Comparison of ENCODE assay signal across 8 cellular contexts in genomic region chr3:185151959-185152432, GRCh38. TPM values are rescaled to one million over a fixed set of nuclear protein-coding genes. Genes with fewer than 3 reads are reported as not detected.
DNase-seq lines count a peak whose midpoint lies in the region; ATAC-seq and TF ChIP-seq lines count a peak whose summit lies in the region.

No MANE protein-coding gene starts in this region.

- H3K4me3 Mint-ChIP-seq in HFFc6 = peak overlapping the region; percentile 65; the same call in 1 of the 2 replicates
- H3K4me3 Mint-ChIP-seq in dendritic cell treated with granulocyte-macrophage colony-stimulating factor and Interleukin-4, amounts not matched to agents 40 ng/mL and 50 ng/mL, for 4 days = peak overlapping the region; percentile 66
- H3K4me3 Mint-ChIP-seq in naive B cell = peak overlapping the region in 7 of 8 donors; percentile 48 to 89 (median 76)

- no peak for DNase-seq in HFFc6
- DNase-seq in naive B cell = no peak
- no peak for DNase-seq in activated gamma-delta T cell treated with Interleukin-2 at 50 U/mL for 16 hours
- no peak for DNase-seq in OCI-M1 (lab: John Stamatoyannopoulos, UW)

- H3K27me3 Mint-ChIP-seq in HFFc6 (ENCODE audit: insufficient read depth) (peaks cover 17% of the 10 kb centered on the region), naive B cell (peaks cover 24 to 30% (median 27%) of the 10 kb centered on the region in 3 donors)
- peaks cover 33% of the 10 kb centered on the region for H3K27me3 Mint-ChIP-seq in dendritic cell treated with granulocyte-macrophage colony-stimulating factor and Interleukin-4, amounts not matched to agents 40 ng/mL and 50 ng/mL, for 4 days

- H3K36me3 Mint-ChIP-seq in HFFc6 (ENCODE audit: low read depth) (no peaks in the 10 kb centered on the region), naive B cell (no peaks in the 10 kb centered on the region)
- H3K36me3 Mint-ChIP-seq in dendritic cell treated with granulocyte-macrophage colony-stimulating factor and Interleukin-4, amounts not matched to agents 40 ng/mL and 50 ng/mL, for 4 days (ENCODE audit: low read depth) = no peaks in the 10 kb centered on the region

- intact Hi-C loops in dendritic cell treated with granulocyte-macrophage colony-stimulating factor and Interleukin-4, amounts not matched to agents 40 ng/mL and 50 ng/mL, for 4 days (cut with micrococcal nuclease) = loop anchor here (10.0 kb wide), 1 partner anchor 143 kb away; no protein-coding TSS in a partner anchor

- no peak for ATAC-seq in naive B cell (ENCODE audit: low read depth in 2 of 2)
- ATAC-seq in HG03135 (IDR thresholded peaks at IDR 0.05; ENCODE audit: unreplicated experiment) = no peak
- ATAC-seq in GM18858 (IDR thresholded peaks at IDR 0.05; ENCODE audit: unreplicated experiment) = no peak

- H3K4me1 Mint-ChIP-seq in HFFc6 (ENCODE audit: low read depth) = no peaks in the 10 kb centered on the region
- H3K4me1 Mint-ChIP-seq in dendritic cell treated with granulocyte-macrophage colony-stimulating factor and Interleukin-4, amounts not matched to agents 40 ng/mL and 50 ng/mL, for 4 days (ENCODE audit: low read depth) = peaks cover 10% of the 10 kb centered on the region
- peaks cover 5 to 8% (median 7%) of the 10 kb centered on the region in 3 donors for H3K4me1 Mint-ChIP-seq in naive B cell

- no peaks in the 10 kb centered on the region for H3K9me3 Mint-ChIP-seq in HFFc6
- no peaks in the 10 kb centered on the region for H3K9me3 Mint-ChIP-seq in dendritic cell treated with granulocyte-macrophage colony-stimulating factor and Interleukin-4, amounts not matched to agents 40 ng/mL and 50 ng/mL, for 4 days
- H3K9me3 Mint-ChIP-seq in naive B cell = no peaks in the 10 kb centered on the region

- H3K27ac Mint-ChIP-seq in HFFc6 (no peak overlapping the region), naive B cell (no peak overlapping the region)
- no peak overlapping the region for H3K27ac Mint-ChIP-seq in dendritic cell treated with granulocyte-macrophage colony-stimulating factor and Interleukin-4, amounts not matched to agents 40 ng/mL and 50 ng/mL, for 4 days

- peak overlapping the region; percentile 62; the same call in 1 of the 2 replicates for H3K27ac ChIP-seq in 22Rv1

- TF ChIP-seq CTCF in 22Rv1 (IDR thresholded peaks at IDR 0.05) (no peak), HFFc6 (IDR thresholded peaks at IDR 0.05) (no peak)

RNA-seq across cellular contexts. Expression of gene C3orf70, which starts 0.9 kb away (rescaled TPM):
- total RNA-seq in HFFc6 (2021; fragmentation: NEBNext Ultra II Directional; extraction: Animal tissue kit (Norgen Biotek cat#: 25700)) = under 1 TPM; 0.02 to 0.14 (median 0.09) TPM
- polyA plus RNA-seq in naive B cell (ENCODE audit: low read depth in 6 of 6) = not detected
